In the genomic region with DNA sequence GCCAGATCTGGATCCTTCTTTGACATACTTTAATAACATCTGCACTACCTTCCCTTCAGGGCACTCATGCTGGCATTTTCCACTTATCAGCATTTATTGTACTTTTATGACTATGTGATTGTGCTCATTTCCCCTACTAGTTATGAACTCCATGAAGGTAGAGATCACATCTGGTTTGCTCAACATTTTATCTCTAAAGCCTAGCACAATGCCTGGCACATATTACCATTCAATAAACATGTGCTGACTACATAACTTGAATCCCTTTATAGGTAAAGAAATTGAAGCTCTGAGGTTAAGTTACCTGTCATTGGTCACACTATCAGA, we compare ENCODE assay signal across 30 cellular contexts.
"Had no signal": no experiment of that assay in that cellular context is flagged by ENCODE, and none has a peak within 500 bp of the region (broad histone marks: within the 10 kb centered on the region; RNA-seq: fewer than 3 reads in every experiment).

No MANE protein-coding gene starts in this region.

- H3K9me3 ChIP-seq: adrenal gland, body of pancreas, esophagus squamous epithelium, gastroesophageal sphincter had no signal

- H3K36me3 ChIP-seq: adrenal gland, esophagus squamous epithelium, gastroesophageal sphincter had no signal

- H3K4me3 ChIP-seq: adrenal gland, body of pancreas, esophagus squamous epithelium, gastroesophageal sphincter had no signal

- ATAC-seq: activated CD8-positive, alpha-beta T cell treated with anti-CD3 and anti-CD28 coated beads for 36 hours; activated naive CD8-positive, alpha-beta T cell treated with anti-CD3 and anti-CD28 coated beads, Interleukin-2, amount 50 U/mL, for 24 hours; body of pancreas; effector memory CD8-positive, alpha-beta T cell; gastroesophageal sphincter; WTC11 had no signal

- H3K27ac ChIP-seq: adrenal gland, body of pancreas, esophagus squamous epithelium, gastroesophageal sphincter, VCaP had no signal

- FAIRE-seq: colon, TTC549 had no signal

- H3K27me3 ChIP-seq: adrenal gland, body of pancreas, esophagus squamous epithelium, gastroesophageal sphincter had no signal

- DNase-seq: activated CD4-positive, alpha-beta T cell treated with anti-CD3 and anti-CD28 coated beads for 1 hour; activated CD4-positive, alpha-beta T cell treated with anti-CD3 and anti-CD28 coated beads for 4 hours; activated CD4-positive, alpha-beta T cell treated with anti-CD3 and anti-CD28 coated beads, Interleukin-2, amount 10 ng/mL, durations not matched to agents 7 days and 5 days; activated CD4-positive, alpha-beta T cell treated with anti-CD3 and anti-CD28 coated beads, Interleukin-2, amount 50 U/mL, for 48 hours; activated CD8-positive, alpha-beta memory T cell treated with anti-CD3 and anti-CD28 coated beads for 24 hours; activated CD8-positive, alpha-beta T cell treated with anti-CD3 and anti-CD28 coated beads for 36 hours; activated effector memory CD4-positive, alpha-beta T cell treated with anti-CD3 and anti-CD28 coated beads, Interleukin-2, amount 50 U/mL, for 16 hours; activated naive CD4-positive, alpha-beta T cell treated with anti-CD3 and anti-CD28 coated beads for 36 hours; activated naive CD8-positive, alpha-beta T cell treated with anti-CD3 and anti-CD28 coated beads for 36 hours; activated naive CD8-positive, alpha-beta T cell treated with anti-CD3 and anti-CD28 coated beads, Interleukin-2, amount 50 U/mL, for 24 hours; activated T-cell treated with anti-CD3 and anti-CD28 coated beads, Interleukin-2, amount 50 U/mL, for 1 hour; activated T-cell treated with anti-CD3 and anti-CD28 coated beads, Interleukin-2, amount 50 U/mL, for 48 hours; adrenal gland; amygdala; aorta; body of pancreas; caudate nucleus; cortex of kidney; dermis blood vessel endothelial cell; effector CD4-positive, alpha-beta T cell; effector memory CD8-positive, alpha-beta T cell; erythroblast; esophagus squamous epithelium; foreskin melanocyte; T-helper 2 cell had no signal

- H3K4me1 ChIP-seq: adrenal gland, body of pancreas, esophagus squamous epithelium, gastroesophageal sphincter had no signal
